In the genomic region with DNA sequence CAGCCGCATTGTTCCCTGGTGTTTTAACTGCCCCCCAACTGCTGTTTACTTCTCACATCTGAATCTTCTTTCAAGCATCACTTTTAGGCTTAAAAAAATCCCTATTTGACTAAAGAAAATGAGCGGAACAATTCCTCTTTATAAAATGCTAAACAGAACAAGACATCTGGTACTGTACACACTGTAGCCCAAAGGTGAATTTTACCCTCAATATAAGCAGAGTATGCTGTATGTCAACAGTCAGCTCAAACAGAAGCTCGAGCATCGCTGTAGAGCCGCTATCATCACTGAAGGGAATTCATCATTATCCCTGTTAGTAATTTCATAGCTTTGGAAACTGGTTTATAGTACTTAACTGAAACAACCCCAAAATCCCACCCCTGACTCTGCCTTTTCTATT, we compare ENCODE assay signal across 12 cellular contexts.
A peak's percentile ranks its signal among the peaks of the same experiment; 100 is the strongest.
DNase-seq lines count a peak whose midpoint lies in the region; ATAC-seq and TF ChIP-seq lines count a peak whose summit lies in the region.
"Had no signal": no experiment of that assay in that cellular context is flagged by ENCODE, and none has a peak within 500 bp of the region (broad histone marks: within the 10 kb centered on the region; RNA-seq: fewer than 3 reads in every experiment).

No MANE protein-coding gene starts in this region.

- H3K27me3 ChIP-seq in heart left ventricle = no peaks in the 10 kb centered on the region
- no peaks in the 10 kb centered on the region for H3K27me3 ChIP-seq in SJSA1 (replicated peaks)
- H3K27me3 ChIP-seq in iPS-18a (ENCODE audit: control insufficient read depth, insufficient read depth, low read length) = no peaks in the 10 kb centered on the region
- H3K27me3 ChIP-seq: suprapubic skin had no signal

- WGBS in heart left ventricle, 4 donors = 88 to 95% (median 90%) methylated on average over 5 of the region's 5 CpGs

- H3K36me3 ChIP-seq in heart left ventricle (no peaks in the 10 kb centered on the region), SJSA1 (no peaks in the 10 kb centered on the region), iPS-18a (ENCODE audit: control insufficient read depth, low read depth, low read length) (no peaks in the 10 kb centered on the region)
- H3K36me3 ChIP-seq: suprapubic skin had no signal

- no peak overlapping the region for H3K4me3 ChIP-seq in heart left ventricle
- no peak overlapping the region for H3K4me3 ChIP-seq in SJSA1
- H3K4me3 ChIP-seq in iPS-18a (ENCODE audit: low read length) = no peak overlapping the region
- H3K4me3 ChIP-seq: suprapubic skin had no signal

- H3K27ac Mint-ChIP-seq in activated naive CD4-positive, alpha-beta T cell treated with anti-CD3 and anti-CD28 coated beads, Interleukin-2, amount 50 U/mL, for 72 hours = peak overlapping the region in 1 of 2 donors; percentile 19
- H3K27ac Mint-ChIP-seq: activated B cell treated with CpG ODN at 0.5 μM for 24 hours had no signal

- no peaks in the 10 kb centered on the region for H3K9me3 Mint-ChIP-seq in activated naive CD4-positive, alpha-beta T cell treated with anti-CD3 and anti-CD28 coated beads, Interleukin-2, amount 50 U/mL, for 72 hours
- H3K9me3 Mint-ChIP-seq: activated B cell treated with CpG ODN at 0.5 μM for 24 hours had no signal

- peaks cover 0 to 10% of the 10 kb centered on the region in 2 donors for H3K36me3 Mint-ChIP-seq in activated naive CD4-positive, alpha-beta T cell treated with anti-CD3 and anti-CD28 coated beads, Interleukin-2, amount 50 U/mL, for 72 hours

- peaks cover 6 to 78% (median 48%) of the 10 kb centered on the region in 12 donors for H3K4me1 ChIP-seq in heart left ventricle
- H3K4me1 ChIP-seq in SJSA1 (replicated peaks) = peaks cover 72% of the 10 kb centered on the region
- peaks cover 62% of the 10 kb centered on the region for H3K4me1 ChIP-seq in iPS-18a (ENCODE audit: control insufficient read depth, low read depth, low read length)

- peak overlapping the region; percentile 24 for H3K9ac ChIP-seq in iPS-18a (ENCODE audit: low read length)
- H3K9ac ChIP-seq: parathyroid adenoma had no signal

- TF ChIP-seq POLR2A in heart left ventricle (IDR thresholded peaks at IDR 0.05) = no peak

- intact Hi-C loops in heart left ventricle (cut with DNase I) (loop anchor here in 4 of 10 donors (5.0 to 10.0 kb wide), 3 partner anchors 34 to 64 kb away; no protein-coding TSS in a partner anchor), left ventricle myocardium superior (cut with micrococcal nuclease) (no loop called here)

- ATAC-seq in heart left ventricle = no peak
- ATAC-seq in left ventricle myocardium superior = no peak
- no peak for ATAC-seq in activated naive CD4-positive, alpha-beta T cell treated with anti-CD3 and anti-CD28 coated beads, Interleukin-2, amount 50 U/mL, for 72 hours

- no peak for TF ChIP-seq CTCF in heart left ventricle (IDR thresholded peaks at IDR 0.05)

- DNase-seq in heart left ventricle = no peak
- no peak for DNase-seq in left ventricle myocardium superior
- no peak for DNase-seq in SJSA1 (ENCODE audit: low read depth in 1 of 2, low spot score in 2 of 2)
- DNase-seq in substantia nigra (lab: John Stamatoyannopoulos, UW) = no peak
- no peak for DNase-seq in activated naive CD4-positive, alpha-beta T cell treated with anti-CD3 and anti-CD28 coated beads, Interleukin-2, amount 50 U/mL, for 72 hours (ENCODE audit: low spot score in 2 of 2)
- no peak for DNase-seq in activated CD4-positive, alpha-beta T cell treated with anti-CD3 and anti-CD28 coated beads for 48 hours
- DNase-seq in activated CD4-positive, CD25-positive, alpha-beta regulatory T cell treated with anti-CD3 and anti-CD28 coated beads, Interleukin-2, amount 50 U/mL, for 72 hours = no peak
- DNase-seq: activated B cell treated with CpG ODN at 0.5 μM for 24 hours, cerebellar nuclear complex had no signal

- H3K9me3 ChIP-seq in heart left ventricle (no peaks in the 10 kb centered on the region), SJSA1 (replicated peaks) (no peaks in the 10 kb centered on the region), iPS-18a (ENCODE audit: control insufficient read depth, low read depth, low read length) (no peaks in the 10 kb centered on the region)
- H3K9me3 ChIP-seq: suprapubic skin had no signal

- H3K27ac ChIP-seq in heart left ventricle (peak overlapping the region in 11 of 12 donors; percentile 24 to 66 (median 57)), SJSA1 (peak overlapping the region; percentile 96), iPS-18a (ENCODE audit: low read length) (peak overlapping the region; percentile 82), substantia nigra (ENCODE audit: low read depth, low read length, poor library complexity, severe bottlenecking) (peak overlapping the region; percentile 65)
- H3K27ac ChIP-seq: parathyroid adenoma, suprapubic skin had no signal
